Comparison of ENCODE assay signal across 8 cellular contexts in the genomic region with DNA sequence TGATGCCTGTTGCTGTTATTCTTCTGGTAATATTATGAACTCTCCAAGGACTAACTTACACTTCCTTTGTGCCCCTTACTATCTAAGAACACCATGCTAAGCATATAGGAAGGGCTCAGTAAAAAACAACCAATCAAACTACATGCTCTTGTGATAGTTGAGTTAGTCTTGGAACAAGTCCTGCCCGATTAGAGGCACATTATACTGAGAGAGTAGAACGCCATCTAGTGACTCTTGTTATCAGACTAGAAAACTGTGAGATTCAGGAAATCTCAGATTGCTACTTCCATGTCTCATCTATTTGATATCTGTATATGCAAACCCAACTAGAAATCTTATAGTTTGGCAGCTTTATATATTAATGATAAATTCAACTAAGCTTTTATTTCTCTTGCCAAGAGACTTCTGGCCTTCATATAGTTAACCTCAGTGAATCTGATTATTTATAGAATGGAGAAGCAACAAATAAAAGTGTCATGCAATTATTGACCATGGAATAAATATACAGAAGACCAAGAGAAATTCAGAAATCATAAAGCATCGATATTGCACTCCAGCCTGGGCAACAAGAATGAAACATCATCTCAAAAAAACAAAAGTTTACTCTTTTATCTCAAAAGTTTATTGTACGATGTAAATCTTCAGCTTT. TPM values are rescaled to one million over a fixed set of nuclear protein-coding genes. Genes with fewer than 3 reads are reported as not detected.
DNase-seq lines count a peak whose midpoint lies in the region; ATAC-seq lines count a peak whose summit lies in the region.

No MANE protein-coding gene starts in this region.

- DNase-seq in activated CD4-positive, alpha-beta memory T cell treated with anti-CD3 and anti-CD28 coated beads for 36 hours: no peak
- DNase-seq in activated CD4-positive, alpha-beta memory T cell treated with anti-CD3 and anti-CD28 coated beads, Interleukin-2, amount 10 ng/mL, durations not matched to agents 7 days and 5 days: no peak
- DNase-seq in NCI-H1105 (lab: John Stamatoyannopoulos, UW) (peak; percentile 45), SIG-M5 treated with dmso at 0.1 percent for 504 hours (lab: John Stamatoyannopoulos, UW; ENCODE audit: unreplicated experiment) (peak; percentile 69), epidermal melanocyte (ENCODE audit: insufficient read length, low spot score) (peak; percentile 66)
- DNase-seq in naive thymus-derived CD4-positive, alpha-beta T cell: peak in 7 of 9 donors; percentile 39 to 69 (median 62)

- POLR2A ChIA-PET in activated CD4-positive, alpha-beta memory T cell treated with anti-CD3 and anti-CD28 coated beads for 36 hours (lab: Charles Lee): no interaction called here
- POLR2A ChIA-PET in activated CD4-positive, alpha-beta memory T cell treated with anti-CD3 and anti-CD28 coated beads, Interleukin-2, amount 10 ng/mL, durations not matched to agents 7 days and 5 days (lab: Charles Lee): no interaction called here
- POLR2A ChIA-PET in naive thymus-derived CD4-positive, alpha-beta T cell (lab: Charles Lee): no interaction called here

- H3K27me3 ChIP-seq in naive thymus-derived CD4-positive, alpha-beta T cell (ENCODE audit: control insufficient read depth in 2 of 2, insufficient read depth in 2 of 2, low read length in 2 of 2): no peaks in the 10 kb centered on the region

- H3K4me3 ChIP-seq in naive thymus-derived CD4-positive, alpha-beta T cell (ENCODE audit: low read length): no peak overlapping the region

- H3K9me3 ChIP-seq in naive thymus-derived CD4-positive, alpha-beta T cell (ENCODE audit: control insufficient read depth in 2 of 3, low read length in 3 of 3): no peaks in the 10 kb centered on the region

- H3K27ac Mint-ChIP-seq in activated CD4-positive, alpha-beta memory T cell treated with anti-CD3 and anti-CD28 coated beads for 36 hours: peak overlapping the region; percentile 25
- H3K27ac Mint-ChIP-seq in activated CD4-positive, alpha-beta memory T cell treated with anti-CD3 and anti-CD28 coated beads, Interleukin-2, amount 10 ng/mL, durations not matched to agents 7 days and 5 days: no peak overlapping the region
- peak overlapping the region in 5 of 9 donors; percentile 0 to 77 (median 64) for H3K27ac Mint-ChIP-seq in naive thymus-derived CD4-positive, alpha-beta T cell

- intact Hi-C loops in activated CD4-positive, alpha-beta memory T cell treated with anti-CD3 and anti-CD28 coated beads for 36 hours (cut with micrococcal nuclease): loop anchor here (1.0 to 5.0 kb wide), 5 partner anchors 48 to 434 kb away; partner anchors contain the start of gene NIPAL3
- intact Hi-C loops in naive thymus-derived CD4-positive, alpha-beta T cell (cut with micrococcal nuclease): loop anchor here (1.0 to 5.0 kb wide), 8 partner anchors 48 to 563 kb away; partner anchors contain the start of gene NIPAL3 (in 1 of the 2)

- H3K27me3 Mint-ChIP-seq in activated CD4-positive, alpha-beta memory T cell treated with anti-CD3 and anti-CD28 coated beads for 36 hours: peaks cover 2% of the 10 kb centered on the region
- peaks cover 10% of the 10 kb centered on the region for H3K27me3 Mint-ChIP-seq in activated CD4-positive, alpha-beta memory T cell treated with anti-CD3 and anti-CD28 coated beads, Interleukin-2, amount 10 ng/mL, durations not matched to agents 7 days and 5 days
- peaks cover 4 to 21% (median 8%) of the 10 kb centered on the region in 5 donors for H3K27me3 Mint-ChIP-seq in naive thymus-derived CD4-positive, alpha-beta T cell

- H3K27ac ChIP-seq in naive thymus-derived CD4-positive, alpha-beta T cell (ENCODE audit: low read depth, low read length): no peak overlapping the region

- no peaks in the 10 kb centered on the region for H3K36me3 Mint-ChIP-seq in activated CD4-positive, alpha-beta memory T cell treated with anti-CD3 and anti-CD28 coated beads for 36 hours
- H3K36me3 Mint-ChIP-seq in activated CD4-positive, alpha-beta memory T cell treated with anti-CD3 and anti-CD28 coated beads, Interleukin-2, amount 10 ng/mL, durations not matched to agents 7 days and 5 days (ENCODE audit: low read depth): no peaks in the 10 kb centered on the region
- no peaks in the 10 kb centered on the region for H3K36me3 Mint-ChIP-seq in naive thymus-derived CD4-positive, alpha-beta T cell

- H3K4me1 Mint-ChIP-seq in activated CD4-positive, alpha-beta memory T cell treated with anti-CD3 and anti-CD28 coated beads for 36 hours (ENCODE audit: low read depth): peaks cover 14% of the 10 kb centered on the region
- H3K4me1 Mint-ChIP-seq in activated CD4-positive, alpha-beta memory T cell treated with anti-CD3 and anti-CD28 coated beads, Interleukin-2, amount 10 ng/mL, durations not matched to agents 7 days and 5 days: peaks cover 9% of the 10 kb centered on the region
- H3K4me1 Mint-ChIP-seq in naive thymus-derived CD4-positive, alpha-beta T cell: peaks cover 2 to 14% (median 8%) of the 10 kb centered on the region in 7 donors

- H3K36me3 ChIP-seq in naive thymus-derived CD4-positive, alpha-beta T cell (ENCODE audit: control insufficient read depth in 2 of 3, insufficient read depth in 3 of 3, low read length in 3 of 3): no peaks in the 10 kb centered on the region

- peak; percentile 85 for ATAC-seq in naive thymus-derived CD4-positive, alpha-beta T cell
- no peak for ATAC-seq in GM21825 (IDR thresholded peaks at IDR 0.05; ENCODE audit: unreplicated experiment)
- ATAC-seq in HG03135 (IDR thresholded peaks at IDR 0.05; ENCODE audit: unreplicated experiment): no peak

- H3K4me3 Mint-ChIP-seq in activated CD4-positive, alpha-beta memory T cell treated with anti-CD3 and anti-CD28 coated beads for 36 hours: no peak overlapping the region
- no peak overlapping the region for H3K4me3 Mint-ChIP-seq in activated CD4-positive, alpha-beta memory T cell treated with anti-CD3 and anti-CD28 coated beads, Interleukin-2, amount 10 ng/mL, durations not matched to agents 7 days and 5 days
- no peak overlapping the region for H3K4me3 Mint-ChIP-seq in naive thymus-derived CD4-positive, alpha-beta T cell

- H3K9me3 Mint-ChIP-seq in activated CD4-positive, alpha-beta memory T cell treated with anti-CD3 and anti-CD28 coated beads for 36 hours: no peaks in the 10 kb centered on the region
- H3K9me3 Mint-ChIP-seq in activated CD4-positive, alpha-beta memory T cell treated with anti-CD3 and anti-CD28 coated beads, Interleukin-2, amount 10 ng/mL, durations not matched to agents 7 days and 5 days: no peaks in the 10 kb centered on the region
- no peaks in the 10 kb centered on the region for H3K9me3 Mint-ChIP-seq in naive thymus-derived CD4-positive, alpha-beta T cell

- H3K4me1 ChIP-seq in naive thymus-derived CD4-positive, alpha-beta T cell (ENCODE audit: control insufficient read depth in 2 of 2, insufficient read depth in 2 of 2, low read length in 2 of 2): no peaks in the 10 kb centered on the region

- CTCF ChIA-PET in activated CD4-positive, alpha-beta memory T cell treated with anti-CD3 and anti-CD28 coated beads for 36 hours (lab: Charles Lee): interaction anchor here (0.9 to 2.3 kb wide), 11 partner anchors 43 to 564 kb away, joined by 3 to 11 read pairs (median 5); partner anchors contain the start of gene NIPAL3
- CTCF ChIA-PET in activated CD4-positive, alpha-beta memory T cell treated with anti-CD3 and anti-CD28 coated beads, Interleukin-2, amount 10 ng/mL, durations not matched to agents 7 days and 5 days (lab: Charles Lee): interaction anchor here (0.7 to 3.5 kb wide), 13 partner anchors 90 to 485 kb away, joined by 3 to 18 read pairs (median 4); partner anchors contain the start of gene NIPAL3
- CTCF ChIA-PET in naive thymus-derived CD4-positive, alpha-beta T cell (lab: Charles Lee): interaction anchor here (0.6 to 3.8 kb wide), 15 partner anchors 14 to 436 kb away, joined by 3 to 29 read pairs (median 4); no protein-coding TSS in a partner anchor

RNA-seq across cellular contexts. Expression of gene SRRM1, which starts 7.8 kb away (rescaled TPM):
- 100 to 1,000 TPM; 225 to 227 TPM for total RNA-seq in activated CD4-positive, alpha-beta memory T cell treated with anti-CD3 and anti-CD28 coated beads for 36 hours
- 100 to 1,000 TPM; 172 to 183 TPM for total RNA-seq in activated CD4-positive, alpha-beta memory T cell treated with anti-CD3 and anti-CD28 coated beads, Interleukin-2, amount 10 ng/mL, durations not matched to agents 7 days and 5 days
- total RNA-seq in naive thymus-derived CD4-positive, alpha-beta T cell: 100 to 1,000 TPM; 188 to 342 (median 246) TPM
- 100 to 1,000 TPM; 173 to 261 TPM for polyA plus RNA-seq in naive thymus-derived CD4-positive, alpha-beta T cell

Comparison
In these comparisons a context has a peak if more than half of its experiments do, and no peak if none do; other contexts are left out.
1. DNase-seq: peak in NCI-H1105 (single experiment), SIG-M5 treated with dmso at 0.1 percent for 504 hours (single experiment), epidermal melanocyte (single experiment) and naive thymus-derived CD4-positive, alpha-beta T cell (7 of 9); none in activated CD4-positive, alpha-beta memory T cell treated with anti-CD3 and anti-CD28 coated beads for 36 hours (single experiment) and activated CD4-positive, alpha-beta memory T cell treated with anti-CD3 and anti-CD28 coated beads, Interleukin-2, amount 10 ng/mL, durations not matched to agents 7 days and 5 days (single experiment).